ENCODE assay signal across 9 cellular contexts in genomic region chr6:47741807-47742206, GRCh38. TPM values are rescaled to one million over a fixed set of nuclear protein-coding genes. Genes with fewer than 3 reads are reported as not detected.
DNase-seq lines count a peak whose midpoint lies in the region; ATAC-seq, FAIRE-seq and TF ChIP-seq lines count a peak whose summit lies in the region.
"Had no signal": no experiment of that assay in that cellular context is flagged by ENCODE, and none has a peak within 500 bp of the region (broad histone marks: within the 10 kb centered on the region; RNA-seq: fewer than 3 reads in every experiment).

No MANE protein-coding gene starts in this region.

- no peaks in the 10 kb centered on the region for H4K20me1 ChIP-seq in K562 (replicated peaks; ENCODE audit: control insufficient read depth, insufficient read depth, low read length)
- no peaks in the 10 kb centered on the region for H4K20me1 ChIP-seq in osteoblast (ENCODE audit: insufficient read depth, low read length)

- BruUV-seq in K562 (replicated peaks; lab: Mats Ljungman, UMichigan), result no TSS peak

- POLR2A ChIA-PET in K562 (lab: Yijun Ruan, JAX), result interaction anchor here (0.6 kb wide), 1 partner anchor 150 kb away, joined by 4 read pairs; no protein-coding TSS in a partner anchor

- no peak for TF ChIP-seq EP300 in K562 (IDR thresholded peaks at IDR 0.05; ENCODE audit: low read length)

- ATAC-seq in GM18511 (IDR thresholded peaks at IDR 0.05; ENCODE audit: unreplicated experiment), result peak; percentile 79
- peak; percentile 56 for ATAC-seq in HG02870 (IDR thresholded peaks at IDR 0.05; ENCODE audit: unreplicated experiment)
- 0 out of 3 replicates have a peak, but pooled peaks have one; percentile 32 for ATAC-seq in K562
- no peak for ATAC-seq in GM19467 (IDR thresholded peaks at IDR 0.05; ENCODE audit: unreplicated experiment)

- TF ChIP-seq CTCF in K562 (IDR thresholded peaks at IDR 0.05 in 2 of 3, conservative IDR thresholded peaks at IDR 0.05 in 1 of 3; ENCODE audit: insufficient read depth in 2 of 3, low read depth in 1 of 3, low read length in 3 of 3) (no peak), osteoblast (IDR thresholded peaks at IDR 0.05; ENCODE audit: extremely low read depth, low read depth, low read length) (no peak), uterus (IDR thresholded peaks at IDR 0.05) (no peak)

- FAIRE-seq in K562 (lab: Jason Lieb, UNC), result no peak

- H3K4me2 ChIP-seq in K562 (ENCODE audit: insufficient read depth, low read length), result no peak overlapping the region
- H3K4me2 ChIP-seq in osteoblast (ENCODE audit: insufficient read depth, low read length), result no peak overlapping the region

- TF ChIP-seq POLR2A in K562 (conservative IDR thresholded peaks at IDR 0.05) (no peak), uterus (IDR thresholded peaks at IDR 0.05) (no peak)

- H2AFZ ChIP-seq in K562 (ENCODE audit: low read depth, low read length) (no peak overlapping the region), osteoblast (ENCODE audit: low read length) (no peak overlapping the region)

- in situ Hi-C loops in K562 (cut with MboI), result no loop called here

- intact Hi-C loops in K562 (cut with micrococcal nuclease), result no loop called here
- intact Hi-C loops in uterus (cut with DNase I; ENCODE audit: low total_unique reads), result no loop called here

- no peaks in the 10 kb centered on the region for H3K9me1 ChIP-seq in K562 (ENCODE audit: control insufficient read depth, insufficient read depth, low read length)

- H3K27me3 ChIP-seq in K562 (ENCODE audit: control insufficient read depth in 2 of 2, insufficient read depth in 2 of 2, low read length in 2 of 2) (no peaks in the 10 kb centered on the region), osteoblast (ENCODE audit: insufficient read depth, low read length) (no peaks in the 10 kb centered on the region), uterus (no peaks in the 10 kb centered on the region)

- H3K27ac ChIP-seq in K562 (ENCODE audit: extremely low read depth, low read depth, low read length) (no peak overlapping the region), osteoblast (ENCODE audit: low read depth, low read length) (no peak overlapping the region), uterus (no peak overlapping the region)

- H3K79me2 ChIP-seq in K562 (ENCODE audit: control insufficient read depth, insufficient read depth, low read length), result no peaks in the 10 kb centered on the region
- H3K79me2 ChIP-seq in osteoblast (ENCODE audit: insufficient read depth, low read length), result no peaks in the 10 kb centered on the region

- H3K4me3 ChIP-seq in K562 (no peak overlapping the region), osteoblast (ENCODE audit: insufficient read depth, low read length) (no peak overlapping the region), uterus (no peak overlapping the region)

- H3K9me3 ChIP-seq in K562 (replicated peaks; ENCODE audit: control insufficient read depth, insufficient read depth, low read depth, low read length) (no peaks in the 10 kb centered on the region), osteoblast (ENCODE audit: low read depth, low read length) (no peaks in the 10 kb centered on the region), uterus (no peaks in the 10 kb centered on the region)

- no peak overlapping the region for H3K9ac ChIP-seq in K562 (ENCODE audit: insufficient read depth in 1 of 2, low read depth in 2 of 2, low read length in 2 of 2)

- no peaks in the 10 kb centered on the region for H3K36me3 ChIP-seq in K562 (ENCODE audit: control insufficient read depth, insufficient read depth, low read length)
- H3K36me3 ChIP-seq in osteoblast (ENCODE audit: insufficient read depth, low read length), result no peaks in the 10 kb centered on the region
- no peaks in the 10 kb centered on the region for H3K36me3 ChIP-seq in uterus

- no peak for TF ChIP-seq RAD21 in K562 (CRISPR knock-in tag; conservative IDR thresholded peaks at IDR 0.05 in 1 of 2, IDR thresholded peaks at IDR 0.05 in 1 of 2)

- WGBS in K562 (ENCODE audit: insufficient coverage, low coverage, missing lambda C conversion rate), result 0% methylated on average over 2 of the region's 2 CpGs

- CTCF ChIA-PET in K562 (lab: Yijun Ruan, JAX; ENCODE audit: low intra/inter-chr PET ratio), result no interaction called here

- H3K4me1 ChIP-seq in K562 (replicated peaks in 1 of 2; ENCODE audit: control insufficient read depth in 2 of 2, insufficient read depth in 2 of 2, low read length in 2 of 2) (no peaks in the 10 kb centered on the region), osteoblast (ENCODE audit: insufficient read depth, low read length) (peaks cover 6% of the 10 kb centered on the region), uterus (no peaks in the 10 kb centered on the region)

- no peak for DNase-seq in K562 (ENCODE audit: extremely low read depth in 1 of 4, low spot score in 3 of 4)
- peak; percentile 51 for DNase-seq in osteoblast (ENCODE audit: insufficient read length, low spot score, missing footprints)
- no peak for DNase-seq in NCI-H2227 (lab: John Stamatoyannopoulos, UW; ENCODE audit: unreplicated experiment)
- DNase-seq in SIG-M5 (lab: John Stamatoyannopoulos, UW), result no peak
- DNase-seq in uterus, result no peak

TF ChIP-seq in K562, 482 proteins besides CTCF, POLR2A, EP300 and RAD21:
- no peak for TF ChIP-seq SRSF1 (IDR thresholded peaks at IDR 0.05; ENCODE audit: low read depth, low read length)
- TF ChIP-seq NCOA4 (IDR thresholded peaks at IDR 0.05; ENCODE audit: partially characterized antibody), result no peak
- no peak for TF ChIP-seq ZNF124 (CRISPR knock-in tag; IDR thresholded peaks at IDR 0.05)
- TF ChIP-seq BRF2 (IDR thresholded peaks at IDR 0.05; ENCODE audit: borderline replicate concordance, insufficient read depth, insufficient read length), result no peak
- TF ChIP-seq ZBTB8A (IDR thresholded peaks at IDR 0.05; ENCODE audit: partially characterized antibody), result no peak
- no peak for TF ChIP-seq NCOA1 (IDR thresholded peaks at IDR 0.05; ENCODE audit: low read depth)
- TF ChIP-seq NFE2 (IDR thresholded peaks at IDR 0.05; ENCODE audit: low read depth), result no peak

RNA-seq across cellular contexts. Expression of gene OPN5, which starts 40.0 kb away (rescaled TPM):
- total RNA-seq in K562 (2011; cell fraction: chromatin; rRNA removed; ENCODE audit: low replicate concordance), result not detected in 2 replicates
- total RNA-seq in K562 (2011; cell fraction: nucleolus; rRNA removed), result not detected in 2 replicates
- total RNA-seq in K562 (2011; cell fraction: nucleoplasm; rRNA removed), result not detected in 2 replicates
- total RNA-seq in K562 (2014; rRNA removed) (not detected in 2 replicates), K562 (2014; rRNA removed; fragmentation: Illumina TruSeq; extraction: Trizol) (not detected in 2 replicates), K562 (2015; rRNA removed; fragmentation: Illumina TruSeq; extraction: Trizol) (not detected in 2 replicates), K562 (2021) (not detected in 2 replicates), osteoblast (under 0.01 TPM in 1 of 2 replicates, not detected in the other), uterus (not detected)
- polyA plus RNA-seq in K562 (2011; rRNA removed) (not detected in 2 replicates), K562 (2014; fragmentation: Illumina TruSeq; extraction: Trizol) (not detected in 2 replicates), K562 (2014; fragmentation: Nextera tagmentation; extraction: Ambion mirVana) (not detected), K562 (2014; rRNA removed) (not detected in 2 replicates)
- polyA plus RNA-seq in K562 (2011; cell fraction: cytosol; rRNA removed), result not detected in 2 replicates
- polyA plus RNA-seq in K562 (2011; cell fraction: nucleus; rRNA removed), result not detected in 2 replicates
- 0.07 TPM in 1 of 2 replicates, not detected in the other for polyA plus RNA-seq in K562 (2012)
- not detected in 2 replicates for polyA minus RNA-seq in K562 (2011; rRNA and poly(A)+ RNA removed)
- polyA minus RNA-seq in K562 (2011; cell fraction: cytosol; rRNA and poly(A)+ RNA removed), result not detected in 2 replicates
- not detected in 2 replicates for polyA minus RNA-seq in K562 (2011; cell fraction: nucleus; rRNA and poly(A)+ RNA removed)
- total RNA-seq: SK-MEL-5 had no signal

RNA-seq across cellular contexts. Expression of gene ADGRF4, which starts 43.4 kb away (rescaled TPM):
- total RNA-seq in K562 (2011; cell fraction: chromatin; rRNA removed; ENCODE audit: low replicate concordance), result not detected in 2 replicates
- total RNA-seq in K562 (2011; cell fraction: nucleolus; rRNA removed), result not detected in 2 replicates
- total RNA-seq in K562 (2011; cell fraction: nucleoplasm; rRNA removed), result not detected in 2 replicates
- total RNA-seq in K562 (2014; rRNA removed) (not detected in 2 replicates), K562 (2014; rRNA removed; fragmentation: Illumina TruSeq; extraction: Trizol) (not detected in 2 replicates), K562 (2015; rRNA removed; fragmentation: Illumina TruSeq; extraction: Trizol) (not detected in 2 replicates), K562 (2021) (not detected in 2 replicates), osteoblast (under 0.01 TPM in 2 replicates), uterus (under 1 TPM in 1 of 4 donors, not detected in 3; 0.24 TPM)
- polyA plus RNA-seq in K562 (2011; rRNA removed) (not detected in 2 replicates), K562 (2014; fragmentation: Illumina TruSeq; extraction: Trizol) (not detected in 2 replicates), K562 (2014; fragmentation: Nextera tagmentation; extraction: Ambion mirVana) (not detected), K562 (2014; rRNA removed) (not detected in 2 replicates)
- polyA plus RNA-seq in K562 (2011; cell fraction: cytosol; rRNA removed), result not detected in 2 replicates
- polyA plus RNA-seq in K562 (2011; cell fraction: nucleus; rRNA removed), result not detected in 2 replicates
- polyA plus RNA-seq in K562 (2012), result 0.04 TPM in 1 of 2 replicates, not detected in the other
- not detected in 2 replicates for polyA minus RNA-seq in K562 (2011; rRNA and poly(A)+ RNA removed)
- polyA minus RNA-seq in K562 (2011; cell fraction: cytosol; rRNA and poly(A)+ RNA removed), result not detected in 2 replicates
- not detected in 2 replicates for polyA minus RNA-seq in K562 (2011; cell fraction: nucleus; rRNA and poly(A)+ RNA removed)
